ENCODE assay signal across 24 cellular contexts in the genomic region with DNA sequence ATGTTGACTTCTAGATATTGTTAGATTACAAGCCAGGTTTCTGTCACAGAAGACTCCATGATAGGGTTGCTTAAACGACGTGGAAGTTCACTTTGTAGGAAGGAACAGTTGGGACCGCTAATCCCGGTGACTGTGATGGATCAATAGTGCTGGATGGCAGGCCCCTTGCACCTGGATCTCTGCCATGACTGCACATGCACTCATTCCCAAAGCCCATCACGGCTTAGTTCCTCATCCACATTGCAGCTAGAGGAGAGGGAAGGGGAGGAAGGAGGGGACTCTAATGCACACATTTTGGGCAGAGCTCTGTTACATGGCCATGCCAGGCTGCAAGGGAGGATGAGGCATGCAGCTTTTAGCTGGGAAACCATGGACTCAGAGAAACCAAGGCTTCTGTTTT.
"Had no signal": no experiment of that assay in that cellular context is flagged by ENCODE, and none has a peak within 500 bp of the region (broad histone marks: within the 10 kb centered on the region; RNA-seq: fewer than 3 reads in every experiment).

No MANE protein-coding gene starts in this region.

- FAIRE-seq: colon, endothelial cell of umbilical vein, islet of Langerhans, keratinocyte had no signal

- ATAC-seq: gastrocnemius medialis; heart right ventricle; left cardiac atrium; left lung; left ventricle myocardium superior; lower lobe of right lung; naive thymus-derived CD4-positive, alpha-beta T cell had no signal

- H3K27ac ChIP-seq: coronary artery, dorsolateral prefrontal cortex, esophagus squamous epithelium, gastrocnemius medialis, heart right ventricle, left lung, lower lobe of right lung had no signal

- H3K9me3 ChIP-seq: esophagus squamous epithelium, gastrocnemius medialis, left lung, lower lobe of right lung had no signal

- DNase-seq: dermis blood vessel endothelial cell; dorsolateral prefrontal cortex; effector CD4-positive, alpha-beta T cell; effector memory CD4-positive, alpha-beta T cell; esophagus squamous epithelium; foreskin fibroblast; foreskin melanocyte; gastrocnemius medialis; glutamatergic neuron; head of caudate nucleus; heart right ventricle; hippocampal formation; left cardiac atrium; left lung; left ventricle myocardium superior; lower lobe of right lung; mesendoderm; midbrain; naive thymus-derived CD4-positive, alpha-beta T cell had no signal

- H3K27me3 ChIP-seq: esophagus squamous epithelium, gastrocnemius medialis, left lung had no signal

- H3K4me3 ChIP-seq: coronary artery, dorsolateral prefrontal cortex, esophagus squamous epithelium, gastrocnemius medialis, heart right ventricle, left lung, lower lobe of right lung had no signal

- H3K36me3 ChIP-seq: esophagus squamous epithelium, gastrocnemius medialis, heart right ventricle, left lung, lower lobe of right lung had no signal

- H3K4me1 ChIP-seq: esophagus squamous epithelium, gastrocnemius medialis, heart right ventricle, left lung, lower lobe of right lung had no signal
